In genomic region chr10:4243169-4243568, GRCh38 we compare ENCODE assay signal across 13 cellular contexts.
DNase-seq lines count a peak whose midpoint lies in the region; ATAC-seq, FAIRE-seq and TF ChIP-seq lines count a peak whose summit lies in the region.
"Had no signal": no experiment of that assay in that cellular context is flagged by ENCODE, and none has a peak within 500 bp of the region (broad histone marks: within the 10 kb centered on the region; RNA-seq: fewer than 3 reads in every experiment).

No MANE protein-coding gene starts in this region.

- no peak for DNase-seq in HCT116 (ENCODE audit: low read depth, low spot score)
- DNase-seq in astrocyte (ENCODE audit: low read depth), result no peak
- DNase-seq in effector CD8-positive, alpha-beta T cell (lab: John Stamatoyannopoulos, UW), result no peak
- DNase-seq in HUDEP-2 (lab: John Stamatoyannopoulos, UW; ENCODE audit: unreplicated experiment in 76 of 76), result no peak
- no peak for DNase-seq in RCC 7860 (ENCODE audit: low spot score)
- DNase-seq: activated CD4-positive, alpha-beta T cell treated with anti-CD3 and anti-CD28 coated beads, Interleukin-2, amount 10 ng/mL, durations not matched to agents 7 days and 5 days; activated naive CD4-positive, alpha-beta T cell treated with Interleukin-2 at 50 U/mL for 16 hours; CD4-positive, alpha-beta T cell; NCI-H1105; NCI-H524 treated with DMSO at 0.1 percent for 48 hours had no signal

- H3K27me3 Mint-ChIP-seq in astrocyte (ENCODE audit: low read depth, unreplicated experiment), result no peaks in the 10 kb centered on the region
- H3K27me3 Mint-ChIP-seq: activated CD4-positive, alpha-beta T cell treated with anti-CD3 and anti-CD28 coated beads, Interleukin-2, amount 10 ng/mL, durations not matched to agents 7 days and 5 days; CD4-positive, alpha-beta T cell had no signal

- H4K20me1 ChIP-seq in HCT116 (ENCODE audit: insufficient read depth) (no peaks in the 10 kb centered on the region), astrocyte (ENCODE audit: insufficient read depth, low read length) (no peaks in the 10 kb centered on the region)

- H3K9me3 ChIP-seq in HCT116 (ENCODE audit: control insufficient read depth in 1 of 2, insufficient read depth in 1 of 2, low read depth in 1 of 2, low read length in 2 of 2) (no peaks in the 10 kb centered on the region), astrocyte (ENCODE audit: insufficient read depth, low read depth, low read length) (no peaks in the 10 kb centered on the region)

- POLR2A ChIA-PET in HCT116 (lab: Charles Lee), result interaction anchor here (1.4 kb wide), 1 partner anchor 20 kb away, joined by 3 read pairs; no protein-coding TSS in a partner anchor

- peak overlapping the region; percentile 21; the same call in 1 of the 2 replicates for H3K27ac ChIP-seq in HCT116 (ENCODE audit: low read depth, low read length)
- peak overlapping the region; percentile 100 for H3K27ac ChIP-seq in astrocyte (ENCODE audit: low read depth, low read length)
- peak overlapping the region in 16 of 21 experiments; percentile 49 to 92 (median 74) for H3K27ac ChIP-seq in skin epidermis

- peaks cover 17 to 51% of the 10 kb centered on the region in 2 experiments for H3K4me1 ChIP-seq in HCT116 (ENCODE audit: control insufficient read depth in 1 of 2, insufficient read depth in 2 of 2, low read length in 2 of 2)
- H3K4me1 ChIP-seq in astrocyte (ENCODE audit: insufficient read depth, low read length), result peaks cover 53% of the 10 kb centered on the region

- intact Hi-C loops in HCT116 (cut with micrococcal nuclease), result no loop called here

- no peaks in the 10 kb centered on the region for H3K27me3 ChIP-seq in HCT116 (ENCODE audit: insufficient read depth, low read length)
- H3K27me3 ChIP-seq in astrocyte (ENCODE audit: insufficient read depth, low read length), result no peaks in the 10 kb centered on the region

- peaks cover 70% of the 10 kb centered on the region for H3K4me1 Mint-ChIP-seq in astrocyte (ENCODE audit: low read depth, unreplicated experiment)

- peaks cover 8% of the 10 kb centered on the region for H3K9me3 Mint-ChIP-seq in astrocyte (ENCODE audit: unreplicated experiment)
- H3K9me3 Mint-ChIP-seq: activated CD4-positive, alpha-beta T cell treated with anti-CD3 and anti-CD28 coated beads, Interleukin-2, amount 10 ng/mL, durations not matched to agents 7 days and 5 days; CD4-positive, alpha-beta T cell had no signal

- H3K27ac Mint-ChIP-seq in astrocyte (ENCODE audit: unreplicated experiment), result peak overlapping the region; percentile 100
- H3K27ac Mint-ChIP-seq: activated CD4-positive, alpha-beta T cell treated with anti-CD3 and anti-CD28 coated beads, Interleukin-2, amount 10 ng/mL, durations not matched to agents 7 days and 5 days; CD4-positive, alpha-beta T cell had no signal

- H3K79me2 ChIP-seq in HCT116 (ENCODE audit: insufficient read depth, low read length) (no peaks in the 10 kb centered on the region), astrocyte (ENCODE audit: insufficient read depth, low read length) (no peaks in the 10 kb centered on the region)

- peak overlapping the region; percentile 73 for H3K4me2 ChIP-seq in HCT116 (ENCODE audit: low read length)
- H3K4me2 ChIP-seq in astrocyte (ENCODE audit: low read length), result peak overlapping the region; percentile 86

- BruUV-seq in HCT116 (replicated peaks; lab: Mats Ljungman, UMichigan), result no TSS peak

- H3K4me3 Mint-ChIP-seq in astrocyte (ENCODE audit: unreplicated experiment), result peak overlapping the region; percentile 79
- H3K4me3 Mint-ChIP-seq: activated CD4-positive, alpha-beta T cell treated with anti-CD3 and anti-CD28 coated beads, Interleukin-2, amount 10 ng/mL, durations not matched to agents 7 days and 5 days; CD4-positive, alpha-beta T cell had no signal

- ATAC-seq in HCT116 (no peak), HG03342 (IDR thresholded peaks at IDR 0.05; ENCODE audit: unreplicated experiment) (no peak)

- H3K4me3 ChIP-seq in HCT116 (replicated peaks in 1 of 2; ENCODE audit: low read depth in 1 of 2, low read length in 2 of 2) (peak overlapping the region in 1 of 2 experiments; percentile 40; a peak in 2 of 4 replicates), astrocyte (ENCODE audit: insufficient read depth, low read depth, low read length) (peak overlapping the region; percentile 52), skin epidermis (peak overlapping the region in 1 of 7 experiments; percentile 3)

- H3K9ac ChIP-seq in HCT116 (ENCODE audit: low read length) (peak overlapping the region; percentile 13; the same call in 1 of the 2 replicates), astrocyte (ENCODE audit: low read length) (peak overlapping the region; percentile 98)

- TF ChIP-seq POLR2A in HCT116 (IDR thresholded peaks at IDR 0.05; ENCODE audit: borderline replicate concordance, extremely low read depth, insufficient read depth, insufficient read length), result no peak

- H3K36me3 ChIP-seq in HCT116 (ENCODE audit: control insufficient read depth in 1 of 2, insufficient read depth in 2 of 2, low read length in 2 of 2) (no peaks in the 10 kb centered on the region), astrocyte (ENCODE audit: insufficient read depth, low read length) (no peaks in the 10 kb centered on the region)

- FAIRE-seq in astrocyte (lab: Jason Lieb, UNC) (peak; percentile 39), islet of Langerhans (lab: Jason Lieb, UNC) (peak; percentile 47), RCC 7860 (lab: Jason Lieb, UNC) (no peak)

- no peaks in the 10 kb centered on the region for H3K36me3 Mint-ChIP-seq in astrocyte (ENCODE audit: low read depth, unreplicated experiment)

- H2AFZ ChIP-seq in HCT116 (ENCODE audit: low read depth, low read length, poor library complexity, severe bottlenecking), result peak overlapping the region; percentile 85
- no peak overlapping the region for H2AFZ ChIP-seq in astrocyte (ENCODE audit: low read depth, low read length)

- no peaks in the 10 kb centered on the region for H3K9me2 ChIP-seq in HCT116 (ENCODE audit: insufficient read depth)

- TF ChIP-seq CTCF in HCT116 (IDR thresholded peaks at IDR 0.05 in 2 of 3, conservative IDR thresholded peaks at IDR 0.05 in 1 of 3; ENCODE audit: borderline replicate concordance in 1 of 3, insufficient read depth in 1 of 3, low read depth in 2 of 3, low read length in 2 of 3) (no peak), astrocyte (IDR thresholded peaks at IDR 0.05; ENCODE audit: insufficient read depth, low read depth, low read length) (no peak)

- RAD21 ChIA-PET in HCT116 (lab: Charles Lee; ENCODE audit: low non-redundant PET in 1 of 2, low total read pairs in 2 of 2, uncharacterized antibody in 2 of 2, unreplicated experiment in 2 of 2), result interaction anchor here in 1 of 2 experiments (0.6 kb wide), 1 partner anchor 69 kb away, joined by 3 read pairs; no protein-coding TSS in a partner anchor

- CTCF ChIA-PET in HCT116 (lab: Charles Lee), result no interaction called here

- no peak for TF ChIP-seq RAD21 in HCT116 (IDR thresholded peaks at IDR 0.05; ENCODE audit: low read depth)

TF ChIP-seq in HCT116, 20 proteins besides CTCF, POLR2A, EP300 and RAD21:
- TF ChIP-seq JUND (IDR thresholded peaks at IDR 0.05), result no peak

Comparison
In these comparisons a context has a peak if more than half of its experiments do, and no peak if none do; other contexts are left out.
1. H3K27ac ChIP-seq: peak in every context shown above with its lines; median percentile 100 in astrocyte; 74 in skin epidermis; 21 in HCT116.